In the genomic region with DNA sequence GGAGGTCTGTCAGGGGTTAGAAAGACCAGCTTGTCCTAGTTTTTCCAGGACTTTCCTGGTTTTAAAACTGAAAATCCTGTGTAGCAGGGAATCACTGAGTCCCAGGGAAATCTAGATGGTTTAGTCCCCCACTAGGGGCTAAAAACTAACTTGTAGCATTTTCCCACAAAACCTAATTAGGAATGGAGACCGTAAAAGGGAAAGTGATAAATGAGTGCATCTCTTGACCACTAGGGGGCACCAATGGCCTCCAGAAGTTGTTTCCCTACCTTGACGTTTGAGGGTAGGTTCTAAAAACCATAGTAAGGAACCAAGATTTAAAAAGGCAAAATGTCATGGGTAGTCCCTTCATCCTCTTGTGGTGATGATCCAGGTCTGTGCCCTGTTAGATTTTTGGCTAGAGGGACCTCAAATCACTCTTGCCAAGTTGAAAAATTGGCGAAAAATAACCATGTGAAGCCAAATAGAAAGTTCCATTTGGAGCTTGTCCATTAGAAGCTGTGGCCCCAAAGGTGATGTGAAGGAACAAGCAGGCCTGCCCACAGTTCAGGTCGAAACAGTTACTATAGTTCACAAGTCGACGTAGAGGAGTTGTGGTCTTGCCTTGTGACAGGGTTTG, we compare ENCODE assay signal across 8 cellular contexts. TPM values are rescaled to one million over a fixed set of nuclear protein-coding genes. Genes with fewer than 3 reads are reported as not detected.
DNase-seq lines count a peak whose midpoint lies in the region; ATAC-seq and TF ChIP-seq lines count a peak whose summit lies in the region.

No MANE protein-coding gene starts in this region.

- H3K36me3 Mint-ChIP-seq in CD14-positive monocyte: no peaks in the 10 kb centered on the region
- peaks cover 2% of the 10 kb centered on the region for H3K36me3 Mint-ChIP-seq in activated CD4-positive, alpha-beta T cell treated with anti-CD3 and anti-CD28 coated beads, Interleukin-2, amount 10 ng/mL, durations not matched to agents 7 days and 5 days (ENCODE audit: low read depth)

- H3K9me3 ChIP-seq in fibroblast of lung (ENCODE audit: control insufficient read depth, insufficient read depth, low read depth, low read length): no peaks in the 10 kb centered on the region
- H3K9me3 ChIP-seq in neutrophil: no peaks in the 10 kb centered on the region

- no peak overlapping the region for H3K9ac ChIP-seq in fibroblast of lung (ENCODE audit: insufficient read depth, low read length)

- H3K27ac ChIP-seq in fibroblast of lung (ENCODE audit: insufficient read depth, low read length) (no peak overlapping the region), neutrophil (no peak overlapping the region)

- H3K4me1 Mint-ChIP-seq in CD14-positive monocyte: no peaks in the 10 kb centered on the region
- no peaks in the 10 kb centered on the region for H3K4me1 Mint-ChIP-seq in activated CD4-positive, alpha-beta T cell treated with anti-CD3 and anti-CD28 coated beads, Interleukin-2, amount 10 ng/mL, durations not matched to agents 7 days and 5 days

- H3K27me3 ChIP-seq in fibroblast of lung (ENCODE audit: control insufficient read depth, insufficient read depth, low read length): no peaks in the 10 kb centered on the region
- peaks cover 47% of the 10 kb centered on the region for H3K27me3 ChIP-seq in neutrophil

- ATAC-seq in HG02938 (IDR thresholded peaks at IDR 0.05; ENCODE audit: unreplicated experiment): no peak

- CTCF ChIA-PET in activated CD4-positive, alpha-beta T cell treated with anti-CD3 and anti-CD28 coated beads, Interleukin-2, amount 10 ng/mL, durations not matched to agents 7 days and 5 days (lab: Charles Lee): interaction anchor here (0.6 to 1.6 kb wide), 7 partner anchors 10 to 1962 kb away, joined by 3 to 6 read pairs (median 4); no protein-coding TSS in a partner anchor

- H3K36me3 ChIP-seq in fibroblast of lung (ENCODE audit: control insufficient read depth, insufficient read depth, low read length) (no peaks in the 10 kb centered on the region), neutrophil (no peaks in the 10 kb centered on the region)

- no peaks in the 10 kb centered on the region for H4K20me1 ChIP-seq in fibroblast of lung (ENCODE audit: control insufficient read depth, extremely low read depth, insufficient read depth, low read length)

- H3K4me3 ChIP-seq in fibroblast of lung (replicated peaks in 1 of 4; ENCODE audit: control extremely low read depth in 1 of 4, insufficient read depth in 1 of 4, low read depth in 3 of 4, low read length in 4 of 4) (no peak overlapping the region), neutrophil (ENCODE audit: low read depth in 1 of 2, low read length in 1 of 2) (no peak overlapping the region)

- no peak overlapping the region for H3K4me3 Mint-ChIP-seq in CD14-positive monocyte
- no peak overlapping the region for H3K4me3 Mint-ChIP-seq in activated CD4-positive, alpha-beta T cell treated with anti-CD3 and anti-CD28 coated beads, Interleukin-2, amount 10 ng/mL, durations not matched to agents 7 days and 5 days

- intact Hi-C loops in CD14-positive monocyte (cut with micrococcal nuclease): loop anchor here in 1 of 2 donors (2.0 to 5.0 kb wide), 2 partner anchors 1149 to 1336 kb away; no protein-coding TSS in a partner anchor

- POLR2A ChIA-PET in activated CD4-positive, alpha-beta T cell treated with anti-CD3 and anti-CD28 coated beads, Interleukin-2, amount 10 ng/mL, durations not matched to agents 7 days and 5 days (lab: Charles Lee): interaction anchor here (0.6 kb wide), 1 partner anchor 183 kb away, joined by 3 read pairs; no protein-coding TSS in a partner anchor

- DNase-seq in CD14-positive monocyte (ENCODE audit: low spot score) (no peak), GM20000 (ENCODE audit: low spot score) (peak; percentile 65), NCI-H345 treated with DMSO at 0.1 percent for 48 hours (lab: John Stamatoyannopoulos, UW; ENCODE audit: unreplicated experiment) (peak; percentile 74), fibroblast of lung (ENCODE audit: low read depth in 2 of 2) (peak; percentile 67 to 83), occipital lobe (lab: John Stamatoyannopoulos, UW) (no peak)
- DNase-seq in activated CD4-positive, alpha-beta T cell treated with anti-CD3 and anti-CD28 coated beads, Interleukin-2, amount 10 ng/mL, durations not matched to agents 7 days and 5 days: peak; percentile 59

- TF ChIP-seq CTCF in CD14-positive monocyte (IDR thresholded peaks at IDR 0.05) (peak; percentile 94), GM20000 (IDR thresholded peaks at IDR 0.05; ENCODE audit: extremely low read depth, missing control alignments) (peak; percentile 61), fibroblast of lung (conservative IDR thresholded peaks at IDR 0.05 in 1 of 2, IDR thresholded peaks at IDR 0.05 in 1 of 2; ENCODE audit: low read depth in 1 of 2, low read length in 2 of 2) (peak; percentile 77 to 85), neutrophil (IDR thresholded peaks at IDR 0.05) (peak; percentile 76)

- H3K4me2 ChIP-seq in fibroblast of lung (ENCODE audit: extremely low read depth, insufficient read depth, low read length): no peak overlapping the region

- H2AFZ ChIP-seq in fibroblast of lung (ENCODE audit: low read length): no peak overlapping the region

- peaks cover 2 to 9% (median 5%) of the 10 kb centered on the region in 7 donors for H3K9me3 Mint-ChIP-seq in CD14-positive monocyte
- H3K9me3 Mint-ChIP-seq in activated CD4-positive, alpha-beta T cell treated with anti-CD3 and anti-CD28 coated beads, Interleukin-2, amount 10 ng/mL, durations not matched to agents 7 days and 5 days: peaks cover 2% of the 10 kb centered on the region

- H3K4me1 ChIP-seq in fibroblast of lung (ENCODE audit: control insufficient read depth, extremely low read depth, insufficient read depth, low read length): peaks cover 2% of the 10 kb centered on the region
- H3K4me1 ChIP-seq in neutrophil (ENCODE audit: control insufficient read depth in 1 of 2, insufficient read depth in 1 of 2, low read depth in 1 of 2, low read length in 1 of 2): no peaks in the 10 kb centered on the region

- peaks cover 5 to 12% (median 10%) of the 10 kb centered on the region in 3 donors for H3K27me3 Mint-ChIP-seq in CD14-positive monocyte (ENCODE audit: low read depth in 3 of 3)
- H3K27me3 Mint-ChIP-seq in activated CD4-positive, alpha-beta T cell treated with anti-CD3 and anti-CD28 coated beads, Interleukin-2, amount 10 ng/mL, durations not matched to agents 7 days and 5 days: peaks cover 27% of the 10 kb centered on the region

- H3K79me2 ChIP-seq in fibroblast of lung (ENCODE audit: control insufficient read depth, insufficient read depth, low read length): no peaks in the 10 kb centered on the region

- H3K27ac Mint-ChIP-seq in CD14-positive monocyte: no peak overlapping the region
- H3K27ac Mint-ChIP-seq in activated CD4-positive, alpha-beta T cell treated with anti-CD3 and anti-CD28 coated beads, Interleukin-2, amount 10 ng/mL, durations not matched to agents 7 days and 5 days: no peak overlapping the region

RNA-seq across cellular contexts. Expression of a gene that starts 24.5 kb away (rescaled TPM):
- polyA plus RNA-seq in CD14-positive monocyte (not detected), fibroblast of lung (2.0 and 2.4 TPM in 2 replicates)
- not detected for total RNA-seq in activated CD4-positive, alpha-beta T cell treated with anti-CD3 and anti-CD28 coated beads, Interleukin-2, amount 10 ng/mL, durations not matched to agents 7 days and 5 days
- total RNA-seq in fibroblast of lung (1.8 and 5.3 TPM in 2 replicates), occipital lobe (0.31 TPM)
- polyA plus RNA-seq in fibroblast of lung (2012): 7.2 and 7.8 TPM in 2 replicates
- 1.1 and 2.1 TPM in 2 replicates for polyA minus RNA-seq in fibroblast of lung (ENCODE audit: low replicate concordance)

Comparison
In these comparisons a context has a peak if more than half of its experiments do, and no peak if none do; other contexts are left out.
1. DNase-seq: peak in GM20000 (single experiment), NCI-H345 treated with DMSO at 0.1 percent for 48 hours (single experiment), activated CD4-positive, alpha-beta T cell treated with anti-CD3 and anti-CD28 coated beads, Interleukin-2, amount 10 ng/mL, durations not matched to agents 7 days and 5 days (single experiment) and fibroblast of lung (2 of 2); none in CD14-positive monocyte (single experiment) and occipital lobe (single experiment).
2. Peak in every context shown above with its lines, with median percentiles within 50 percentile points of each other: CTCF ChIP-seq.